Comparison of ENCODE assay signal across 14 cellular contexts in the genomic region with DNA sequence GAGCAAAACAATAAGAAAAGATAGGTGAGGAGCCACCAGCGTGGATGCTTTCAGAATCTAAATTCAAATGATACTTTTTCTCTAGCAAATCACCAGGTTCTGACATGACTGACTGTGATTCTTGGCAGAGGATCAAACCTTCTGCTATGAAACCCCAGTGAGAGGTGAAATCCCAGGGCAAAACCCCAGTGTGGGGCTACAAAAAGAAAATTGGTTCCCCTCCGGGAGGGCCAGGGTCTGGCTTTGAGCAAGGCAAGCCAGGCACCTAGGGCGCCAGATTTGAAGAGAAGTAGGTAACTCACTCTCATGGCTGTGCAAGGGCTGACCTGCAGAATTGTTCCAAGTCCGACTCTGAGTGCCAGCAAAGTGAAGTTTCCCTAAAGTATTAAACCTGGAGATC. TPM values are rescaled to one million over a fixed set of nuclear protein-coding genes. Genes with fewer than 3 reads are reported as not detected.
DNase-seq lines count a peak whose midpoint lies in the region; ATAC-seq, FAIRE-seq and TF ChIP-seq lines count a peak whose summit lies in the region.
"Had no signal": no experiment of that assay in that cellular context is flagged by ENCODE, and none has a peak within 500 bp of the region (broad histone marks: within the 10 kb centered on the region; RNA-seq: fewer than 3 reads in every experiment).

No MANE protein-coding gene starts in this region.

- H3K4me1 ChIP-seq in neutrophil (ENCODE audit: control insufficient read depth in 1 of 2, insufficient read depth in 1 of 2, low read depth in 1 of 2, low read length in 1 of 2): peaks cover 48 to 51% of the 10 kb centered on the region in 2 experiments
- peaks cover 3% of the 10 kb centered on the region for H3K4me1 ChIP-seq in osteoblast (ENCODE audit: insufficient read depth, low read length)

- no peaks in the 10 kb centered on the region for H3K27me3 Mint-ChIP-seq in MCF 10A (ENCODE audit: insufficient read depth, unreplicated experiment)

- H2AFZ ChIP-seq in osteoblast (ENCODE audit: low read length): no peak overlapping the region

- DNase-seq in GM18507 (ENCODE audit: extremely low spot score, insufficient read length, low read depth): no peak
- peak; percentile 69 for DNase-seq in MCF 10A (ENCODE audit: unreplicated experiment)
- DNase-seq in GOT3 (lab: John Stamatoyannopoulos, UW): no peak
- no peak for DNase-seq in D721Med (ENCODE audit: insufficient read length, low spot score)
- no peak for DNase-seq in osteoblast (ENCODE audit: insufficient read length, low spot score, missing footprints)
- DNase-seq: mucosa of descending colon; NCI-H345; stimulated activated naive B cell treated with anti-CD40 and anti-IgM and Interleukin-4, amounts not matched to agents 10 μg/mL and 1 μg/mL and 100 μg/mL, for 72 hours; SW 1271 had no signal

- TF ChIP-seq CTCF in MCF 10A (IDR thresholded peaks at IDR 0.05; ENCODE audit: unreplicated experiment): no peak
- TF ChIP-seq CTCF in neutrophil (IDR thresholded peaks at IDR 0.05): no peak
- TF ChIP-seq CTCF in D721Med (IDR thresholded peaks at IDR 0.05; ENCODE audit: insufficient read depth, missing control alignments): no peak
- TF ChIP-seq CTCF in osteoblast (IDR thresholded peaks at IDR 0.05; ENCODE audit: extremely low read depth, low read depth, low read length): no peak

- ATAC-seq in HG03095 (IDR thresholded peaks at IDR 0.05; ENCODE audit: unreplicated experiment) (peak; percentile 51), HG03280 (IDR thresholded peaks at IDR 0.05; ENCODE audit: unreplicated experiment) (no peak)
- ATAC-seq: mucosa of descending colon; stimulated activated naive B cell treated with anti-CD40 and anti-IgM and Interleukin-4, amounts not matched to agents 10 μg/mL and 1 μg/mL and 100 μg/mL, for 72 hours had no signal

- H3K36me3 Mint-ChIP-seq in MCF 10A (ENCODE audit: insufficient read depth, unreplicated experiment): no peaks in the 10 kb centered on the region
- H3K36me3 Mint-ChIP-seq: activated naive CD4-positive, alpha-beta T cell treated with anti-CD3 and anti-CD28 coated beads, Interleukin-2, amount 50 U/mL, for 72 hours; stimulated activated naive B cell treated with anti-CD40 and anti-IgM and Interleukin-4, amounts not matched to agents 10 μg/mL and 1 μg/mL and 100 μg/mL, for 72 hours had no signal

- H3K4me3 ChIP-seq in neutrophil (ENCODE audit: low read depth in 1 of 2, low read length in 1 of 2) (no peak overlapping the region), osteoblast (ENCODE audit: insufficient read depth, low read length) (no peak overlapping the region)
- H3K4me3 ChIP-seq: mucosa of descending colon had no signal

- H3K79me2 ChIP-seq in osteoblast (ENCODE audit: insufficient read depth, low read length): no peaks in the 10 kb centered on the region

- no peaks in the 10 kb centered on the region for H4K20me1 ChIP-seq in osteoblast (ENCODE audit: insufficient read depth, low read length)

- no peak overlapping the region for H3K4me3 Mint-ChIP-seq in MCF 10A (ENCODE audit: unreplicated experiment)

- H3K36me3 ChIP-seq in neutrophil: no peaks in the 10 kb centered on the region
- no peaks in the 10 kb centered on the region for H3K36me3 ChIP-seq in osteoblast (ENCODE audit: insufficient read depth, low read length)

- FAIRE-seq in GM18507 (lab: Jason Lieb, UNC): peak; percentile 48
- FAIRE-seq in D721Med (lab: Jason Lieb, UNC): no peak
- FAIRE-seq: colon had no signal

- BruUV-seq in MCF 10A (replicated peaks; lab: Mats Ljungman, UMichigan): no TSS peak

- H3K9me3 Mint-ChIP-seq in MCF 10A (ENCODE audit: unreplicated experiment): no peaks in the 10 kb centered on the region
- H3K9me3 Mint-ChIP-seq: activated naive CD4-positive, alpha-beta T cell treated with anti-CD3 and anti-CD28 coated beads, Interleukin-2, amount 50 U/mL, for 72 hours; stimulated activated naive B cell treated with anti-CD40 and anti-IgM and Interleukin-4, amounts not matched to agents 10 μg/mL and 1 μg/mL and 100 μg/mL, for 72 hours had no signal

- H3K4me2 ChIP-seq in osteoblast (ENCODE audit: insufficient read depth, low read length): no peak overlapping the region

- CTCF ChIA-PET in MCF 10A (lab: Yijun Ruan, JAX): interaction anchor here (0.9 to 1.2 kb wide), 3 partner anchors 25 to 91 kb away, joined by 3 to 4 read pairs (median 3); no protein-coding TSS in a partner anchor

- POLR2A ChIA-PET in MCF 10A (lab: Yijun Ruan, JAX): interaction anchor here (0.6 to 2.6 kb wide), 6 partner anchors 11 to 1557 kb away, joined by 3 to 12 read pairs (median 4); partner anchors contain the start of gene RALGAPA2

- H3K4me1 Mint-ChIP-seq in MCF 10A (ENCODE audit: insufficient read depth, unreplicated experiment): peaks cover 20% of the 10 kb centered on the region

- peak overlapping the region; percentile 83 for H3K27ac ChIP-seq in neutrophil
- H3K27ac ChIP-seq in osteoblast (ENCODE audit: low read depth, low read length): no peak overlapping the region

- H3K27me3 ChIP-seq in neutrophil: no peaks in the 10 kb centered on the region
- H3K27me3 ChIP-seq in osteoblast (ENCODE audit: insufficient read depth, low read length): no peaks in the 10 kb centered on the region

- H3K27ac Mint-ChIP-seq in MCF 10A (ENCODE audit: low read depth, unreplicated experiment): peak overlapping the region; percentile 54
- H3K27ac Mint-ChIP-seq: stimulated activated naive B cell treated with anti-CD40 and anti-IgM and Interleukin-4, amounts not matched to agents 10 μg/mL and 1 μg/mL and 100 μg/mL, for 72 hours had no signal

- intact Hi-C loops in MCF 10A (cut with micrococcal nuclease): loop anchor here (5.0 kb wide), 1 partner anchor 50 kb away; no protein-coding TSS in a partner anchor

- H3K9me3 ChIP-seq in neutrophil: no peaks in the 10 kb centered on the region
- H3K9me3 ChIP-seq in osteoblast (ENCODE audit: low read depth, low read length): no peaks in the 10 kb centered on the region
- H3K9me3 ChIP-seq: mucosa of descending colon had no signal

RNA-seq across cellular contexts. Expression of gene RALGAPA2, which starts 20.2 kb away (rescaled TPM):
- total RNA-seq in MCF 10A (2022) (9.8 and 12.1 TPM in 2 replicates), osteoblast (6.2 and 7.7 TPM in 2 replicates)
